9 cellular contexts compared by ENCODE assay signal in the genomic region with DNA sequence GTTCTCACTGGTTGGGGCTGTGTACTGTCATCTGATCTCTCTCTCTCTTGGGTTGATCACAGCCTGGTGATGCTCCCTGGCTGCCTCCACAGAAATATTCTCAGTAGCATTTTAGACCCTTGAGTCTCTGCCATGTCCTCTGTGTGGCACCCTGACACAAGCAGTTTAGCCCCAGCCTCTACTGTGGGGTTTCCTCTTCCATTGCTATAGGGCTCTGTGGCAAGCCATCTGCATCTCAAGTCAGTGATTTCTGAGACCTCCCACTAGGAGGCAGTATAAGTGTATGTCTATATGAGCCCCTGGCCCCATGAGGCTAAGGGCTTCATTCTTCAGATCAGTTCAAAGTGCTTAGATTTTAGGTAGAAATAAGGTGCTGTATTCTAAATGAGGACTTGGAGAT. TPM values are rescaled to one million over a fixed set of nuclear protein-coding genes. Genes with fewer than 3 reads are reported as not detected.
A peak's percentile ranks its signal among the peaks of the same experiment; 100 is the strongest.
DNase-seq lines count a peak whose midpoint lies in the region; ATAC-seq, FAIRE-seq and TF ChIP-seq lines count a peak whose summit lies in the region.
"Had no signal": no experiment of that assay in that cellular context is flagged by ENCODE, and none has a peak within 500 bp of the region (broad histone marks: within the 10 kb centered on the region; RNA-seq: fewer than 3 reads in every experiment).

No MANE protein-coding gene starts in this region.

- TF ChIP-seq POLR2A in A549 (IDR thresholded peaks at IDR 0.05; ENCODE audit: low read length) = no peak

- H3K4me3 ChIP-seq in A549 = no peak overlapping the region

- ATAC-seq in A549 = peak in 1 of 2 experiments; percentile 73; a peak in 3 of 6 replicates
- peak; percentile 65 for ATAC-seq in GM18502 (IDR thresholded peaks at IDR 0.05; ENCODE audit: poor library complexity, unreplicated experiment)
- ATAC-seq in stimulated activated naive CD8-positive, alpha-beta T cell treated with anti-CD3 and anti-CD28 coated beads, Interleukin-15, amount 100 ng/mL, for 72 hours = peak; percentile 65

- no peak overlapping the region for H3K27ac Mint-ChIP-seq in stimulated activated naive CD8-positive, alpha-beta T cell treated with anti-CD3 and anti-CD28 coated beads, Interleukin-15, amount 100 ng/mL, for 72 hours
- H3K27ac Mint-ChIP-seq in immature natural killer cell = no peak overlapping the region
- H3K27ac Mint-ChIP-seq: activated naive CD8-positive, alpha-beta T cell treated with anti-CD3 and anti-CD28 coated beads, Interleukin-2, amount 10 ng/mL, durations not matched to agents 7 days and 5 days had no signal

- H3K9me3 ChIP-seq in A549 = no peaks in the 10 kb centered on the region

- DNase-seq in A549 (ENCODE audit: low read depth in 1 of 2, low spot score in 1 of 2) (peak; percentile 4 to 35), HPDE6-E6E7 (ENCODE audit: extremely low spot score) (peak; percentile 4), NOMO-1 treated with dmso at 0.1 percent for 144 hours (lab: John Stamatoyannopoulos, UW; ENCODE audit: unreplicated experiment) (peak; percentile 43), foreskin melanocyte (peak; percentile 26), cortex of kidney (lab: John Stamatoyannopoulos, UW) (no peak), immature natural killer cell (no peak)
- no peak for DNase-seq in stimulated activated naive CD8-positive, alpha-beta T cell treated with anti-CD3 and anti-CD28 coated beads, Interleukin-15, amount 100 ng/mL, for 72 hours
- DNase-seq: activated naive CD8-positive, alpha-beta T cell treated with anti-CD3 and anti-CD28 coated beads, Interleukin-2, amount 10 ng/mL, durations not matched to agents 7 days and 5 days had no signal

- CTCF ChIA-PET in A549 (lab: Yijun Ruan, JAX) = no interaction called here

- no peaks in the 10 kb centered on the region for H3K36me3 Mint-ChIP-seq in immature natural killer cell
- H3K36me3 Mint-ChIP-seq: activated naive CD8-positive, alpha-beta T cell treated with anti-CD3 and anti-CD28 coated beads, Interleukin-2, amount 10 ng/mL, durations not matched to agents 7 days and 5 days had no signal

- no peak overlapping the region for H3K27ac ChIP-seq in A549

- no peak for TF ChIP-seq EP300 in A549 (IDR thresholded peaks at IDR 0.05)

- POLR2A ChIA-PET in A549 (lab: Yijun Ruan, JAX) = no interaction called here

- peak in 1 of 2 experiments; percentile 38; a peak in 2 of 5 replicates for TF ChIP-seq RAD21 in A549 (conservative IDR thresholded peaks at IDR 0.05 in 1 of 2, IDR thresholded peaks at IDR 0.05 in 1 of 2)

- H3K4me2 ChIP-seq in A549 = no peak overlapping the region

- no peak for FAIRE-seq in A549 (lab: Jason Lieb, UNC)

- no peak for TF ChIP-seq CTCF in A549 (IDR thresholded peaks at IDR 0.05)

- H3K9me3 Mint-ChIP-seq in stimulated activated naive CD8-positive, alpha-beta T cell treated with anti-CD3 and anti-CD28 coated beads, Interleukin-15, amount 100 ng/mL, for 72 hours = no peaks in the 10 kb centered on the region
- H3K9me3 Mint-ChIP-seq in immature natural killer cell = peaks cover 0 to 6% (median under 1%) of the 10 kb centered on the region in 6 donors
- H3K9me3 Mint-ChIP-seq: activated naive CD8-positive, alpha-beta T cell treated with anti-CD3 and anti-CD28 coated beads, Interleukin-2, amount 10 ng/mL, durations not matched to agents 7 days and 5 days had no signal

- no peaks in the 10 kb centered on the region for H3K4me1 Mint-ChIP-seq in stimulated activated naive CD8-positive, alpha-beta T cell treated with anti-CD3 and anti-CD28 coated beads, Interleukin-15, amount 100 ng/mL, for 72 hours
- H3K4me1 Mint-ChIP-seq in immature natural killer cell = no peaks in the 10 kb centered on the region
- H3K4me1 Mint-ChIP-seq: activated naive CD8-positive, alpha-beta T cell treated with anti-CD3 and anti-CD28 coated beads, Interleukin-2, amount 10 ng/mL, durations not matched to agents 7 days and 5 days had no signal

- H3K27me3 Mint-ChIP-seq in stimulated activated naive CD8-positive, alpha-beta T cell treated with anti-CD3 and anti-CD28 coated beads, Interleukin-15, amount 100 ng/mL, for 72 hours = no peaks in the 10 kb centered on the region
- H3K27me3 Mint-ChIP-seq in immature natural killer cell (ENCODE audit: low read depth in 3 of 3) = peaks cover 0 to 3% (median 0%) of the 10 kb centered on the region in 3 donors
- H3K27me3 Mint-ChIP-seq: activated naive CD8-positive, alpha-beta T cell treated with anti-CD3 and anti-CD28 coated beads, Interleukin-2, amount 10 ng/mL, durations not matched to agents 7 days and 5 days had no signal

- H3K4me1 ChIP-seq in A549 = no peaks in the 10 kb centered on the region

- H3K4me3 Mint-ChIP-seq in stimulated activated naive CD8-positive, alpha-beta T cell treated with anti-CD3 and anti-CD28 coated beads, Interleukin-15, amount 100 ng/mL, for 72 hours = no peak overlapping the region
- H3K4me3 Mint-ChIP-seq in immature natural killer cell = no peak overlapping the region
- H3K4me3 Mint-ChIP-seq: activated naive CD8-positive, alpha-beta T cell treated with anti-CD3 and anti-CD28 coated beads, Interleukin-2, amount 10 ng/mL, durations not matched to agents 7 days and 5 days had no signal

TF ChIP-seq in A549, 52 proteins besides CTCF, POLR2A, EP300 and RAD21:
- no peak for TF ChIP-seq PBX3 (IDR thresholded peaks at IDR 0.05)
- no peak for TF ChIP-seq HDAC2 (IDR thresholded peaks at IDR 0.05)
- TF ChIP-seq CBX8 (IDR thresholded peaks at IDR 0.05) = no peak
- TF ChIP-seq, protein P1, sequence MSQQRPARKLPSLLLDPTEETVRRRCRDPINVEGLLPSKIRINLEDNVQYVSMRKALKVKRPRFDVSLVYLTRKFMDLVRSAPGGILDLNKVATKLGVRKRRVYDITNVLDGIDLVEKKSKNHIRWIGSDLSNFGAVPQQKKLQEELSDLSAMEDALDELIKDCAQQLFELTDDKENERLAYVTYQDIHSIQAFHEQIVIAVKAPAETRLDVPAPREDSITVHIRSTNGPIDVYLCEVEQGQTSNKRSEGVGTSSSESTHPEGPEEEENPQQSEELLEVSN (IDR thresholded peaks at IDR 0.05; ENCODE audit: borderline replicate concordance, low read depth) = no peak
- TF ChIP-seq BHLHE40 (IDR thresholded peaks at IDR 0.05; ENCODE audit: low read depth, low read length) = no peak
- no peak for TF ChIP-seq RARB (CRISPR knock-in tag; IDR thresholded peaks at IDR 0.05)
- TF ChIP-seq MYC (IDR thresholded peaks at IDR 0.05; ENCODE audit: borderline replicate concordance, low read length) = no peak

RNA-seq across cellular contexts. Expression of gene PLAAT1, which starts 50.6 kb away (rescaled TPM):
- polyA plus RNA-seq in A549 (2011; rRNA removed) = 0.12 TPM in 1 of 2 replicates, not detected in the other
- 0.05 TPM in 1 of 2 replicates, not detected in the other for polyA plus RNA-seq in A549 (2012; cell fraction: cytosol; rRNA removed)
- 0.05 and 0.09 TPM in 2 replicates for polyA plus RNA-seq in A549 (2012; cell fraction: nucleus; rRNA removed)
- polyA plus RNA-seq in A549 (2017; fragmentation: RNase III; extraction: RNeasy Plus Mini Kit Qiagen cat#74134 plus additional on column Dnase treatment) = 0.09 TPM in 1 of 3 replicates, not detected in the others
- polyA minus RNA-seq in A549 (2011; rRNA and poly(A)+ RNA removed) = not detected in 2 replicates
- under 1 TPM in 1 of 3 donors, not detected in 2; 0.32 TPM for polyA plus RNA-seq in immature natural killer cell

Comparison
In these comparisons a context has a peak if more than half of its experiments do, and no peak if none do; other contexts are left out.
1. DNase-seq: peak in A549 (2 of 2), HPDE6-E6E7 (single experiment), NOMO-1 treated with dmso at 0.1 percent for 144 hours (single experiment) and foreskin melanocyte (single experiment); none in stimulated activated naive CD8-positive, alpha-beta T cell treated with anti-CD3 and anti-CD28 coated beads, Interleukin-15, amount 100 ng/mL, for 72 hours (0 of 2), cortex of kidney (single experiment) and immature natural killer cell (0 of 3).